1 cellular context compared by ENCODE assay signal in genomic region chrX:49039598-49040375, GRCh38.
TF ChIP-seq lines count a peak whose summit lies in the region.

No MANE protein-coding gene starts in this region.

TF ChIP-seq in HCT116, 20 proteins besides CTCF, POLR2A, EP300 and RAD21:
- TF ChIP-seq POLR2AphosphoS5 (IDR thresholded peaks at IDR 0.05; ENCODE audit: low read depth, low read length) (no peak), ZFX (IDR thresholded peaks at IDR 0.05) (no peak), TCF7L2 (IDR thresholded peaks at IDR 0.05; ENCODE audit: borderline replicate concordance, extremely low read depth, insufficient read depth, insufficient read length) (no peak), EZH2phosphoT487 (IDR thresholded peaks at IDR 0.05; ENCODE audit: borderline replicate concordance) (no peak)
- TF ChIP-seq, protein P1, sequence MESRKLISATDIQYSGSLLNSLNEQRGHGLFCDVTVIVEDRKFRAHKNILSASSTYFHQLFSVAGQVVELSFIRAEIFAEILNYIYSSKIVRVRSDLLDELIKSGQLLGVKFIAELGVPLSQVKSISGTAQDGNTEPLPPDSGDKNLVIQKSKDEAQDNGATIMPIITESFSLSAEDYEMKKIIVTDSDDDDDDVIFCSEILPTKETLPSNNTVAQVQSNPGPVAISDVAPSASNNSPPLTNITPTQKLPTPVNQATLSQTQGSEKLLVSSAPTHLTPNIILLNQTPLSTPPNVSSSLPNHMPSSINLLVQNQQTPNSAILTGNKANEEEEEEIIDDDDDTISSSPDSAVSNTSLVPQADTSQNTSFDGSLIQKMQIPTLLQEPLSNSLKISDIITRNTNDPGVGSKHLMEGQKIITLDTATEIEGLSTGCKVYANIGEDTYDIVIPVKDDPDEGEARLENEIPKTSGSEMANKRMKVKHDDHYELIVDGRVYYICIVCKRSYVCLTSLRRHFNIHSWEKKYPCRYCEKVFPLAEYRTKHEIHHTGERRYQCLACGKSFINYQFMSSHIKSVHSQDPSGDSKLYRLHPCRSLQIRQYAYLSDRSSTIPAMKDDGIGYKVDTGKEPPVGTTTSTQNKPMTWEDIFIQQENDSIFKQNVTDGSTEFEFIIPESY (IDR thresholded peaks at IDR 0.05; ENCODE audit: extremely low read depth, insufficient replicate concordance, low read length), result no peak
- TF ChIP-seq, protein P2, sequence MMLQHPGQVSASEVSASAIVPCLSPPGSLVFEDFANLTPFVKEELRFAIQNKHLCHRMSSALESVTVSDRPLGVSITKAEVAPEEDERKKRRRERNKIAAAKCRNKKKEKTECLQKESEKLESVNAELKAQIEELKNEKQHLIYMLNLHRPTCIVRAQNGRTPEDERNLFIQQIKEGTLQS (IDR thresholded peaks at IDR 0.05), result no peak
- TF ChIP-seq, protein P3, sequence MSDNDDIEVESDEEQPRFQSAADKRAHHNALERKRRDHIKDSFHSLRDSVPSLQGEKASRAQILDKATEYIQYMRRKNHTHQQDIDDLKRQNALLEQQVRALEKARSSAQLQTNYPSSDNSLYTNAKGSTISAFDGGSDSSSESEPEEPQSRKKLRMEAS (IDR thresholded peaks at IDR 0.05), result no peak
